Comparison of ENCODE assay signal across 8 cellular contexts in genomic region chr9:97921959-97922905, GRCh38. TPM values are rescaled to one million over a fixed set of nuclear protein-coding genes. Genes with fewer than 3 reads are reported as not detected.
DNase-seq lines count a peak whose midpoint lies in the region; ATAC-seq and TF ChIP-seq lines count a peak whose summit lies in the region.

TRMO (minus strand) TSS chr9:97922500; CDS start chr9:97922493, 7 bp downstream.

- H3K9me3 Mint-ChIP-seq in IgD-negative memory B cell, result peaks cover 0 to 2% (median 0%) of the 10 kb centered on the region in 3 donors

- H3K4me3 Mint-ChIP-seq in IgD-negative memory B cell, result peak within 1 kb of the TSS; percentile 80 to 96 (median 92)

- peak; percentile 83 for ATAC-seq in GM21529 (IDR thresholded peaks at IDR 0.05; ENCODE audit: unreplicated experiment)

- peak; percentile 97 for DNase-seq in DMS153 treated with DMSO at 0.1 percent for 48 hours (lab: John Stamatoyannopoulos, UW; ENCODE audit: unreplicated experiment)
- DNase-seq in OCI-M1 (lab: John Stamatoyannopoulos, UW), result peak; percentile 99
- peak; percentile 97 for DNase-seq in activated T-cell treated with anti-CD3 and anti-CD28 coated beads for 4 hours
- peak; percentile 89 for DNase-seq in epithelial cell of proximal tubule (ENCODE audit: low read depth)
- peak; percentile 98 for DNase-seq in mucosa of gallbladder (ENCODE audit: low spot score)
- peak; percentile 96 for DNase-seq in stimulated activated CD8-positive, alpha-beta memory T cell treated with anti-CD3 and anti-CD28 coated beads, Interleukin-4, amount 100 ng/mL, for 4 hours (ENCODE audit: low read depth in 2 of 2, low spot score in 1 of 2)

- peak within 1 kb of the TSS; percentile 97 to 100 (median 99) for H3K27ac Mint-ChIP-seq in IgD-negative memory B cell

- H3K4me1 Mint-ChIP-seq in IgD-negative memory B cell, result peaks cover 31 to 39% (median 32%) of the 10 kb centered on the region in 3 donors

- H3K36me3 Mint-ChIP-seq in IgD-negative memory B cell, result peaks cover 3% of the 10 kb centered on the region

- H3K27me3 Mint-ChIP-seq in IgD-negative memory B cell, result peaks cover 3% of the 10 kb centered on the region

- peak; percentile 59 for TF ChIP-seq CTCF in epithelial cell of proximal tubule (conservative IDR thresholded peaks at IDR 0.05; ENCODE audit: low read depth, low read length)

- H3K4me3 ChIP-seq in epithelial cell of proximal tubule (ENCODE audit: low read depth, low read length), result peak within 1 kb of the TSS; percentile 71

RNA-seq across cellular contexts. Expression of gene TRMO, which starts in this region (rescaled TPM):
- 14.0 TPM for polyA plus RNA-seq in IgD-negative memory B cell
- total RNA-seq in epithelial cell of proximal tubule, result 12.2 and 18.2 TPM in 2 replicates
- total RNA-seq in mucosa of gallbladder, result 11.5 TPM

Comparison
In these comparisons a context has a peak if more than half of its experiments do, and no peak if none do; other contexts are left out.
1. Peak in every context shown above with its lines: DNase-seq, ATAC-seq and H3K4me3 ChIP-seq.